In genomic region chrX:137033774-137034507, GRCh38 we compare ENCODE assay signal across 10 cellular contexts. TPM values are rescaled to one million over a fixed set of nuclear protein-coding genes. Genes with fewer than 3 reads are reported as not detected.
A peak's percentile ranks its signal among the peaks of the same experiment; 100 is the strongest.
DNase-seq lines count a peak whose midpoint lies in the region; ATAC-seq and TF ChIP-seq lines count a peak whose summit lies in the region.
"Had no signal": no experiment of that assay in that cellular context is flagged by ENCODE, and none has a peak within 500 bp of the region (broad histone marks: within the 10 kb centered on the region; RNA-seq: fewer than 3 reads in every experiment).

A gene with protein sequence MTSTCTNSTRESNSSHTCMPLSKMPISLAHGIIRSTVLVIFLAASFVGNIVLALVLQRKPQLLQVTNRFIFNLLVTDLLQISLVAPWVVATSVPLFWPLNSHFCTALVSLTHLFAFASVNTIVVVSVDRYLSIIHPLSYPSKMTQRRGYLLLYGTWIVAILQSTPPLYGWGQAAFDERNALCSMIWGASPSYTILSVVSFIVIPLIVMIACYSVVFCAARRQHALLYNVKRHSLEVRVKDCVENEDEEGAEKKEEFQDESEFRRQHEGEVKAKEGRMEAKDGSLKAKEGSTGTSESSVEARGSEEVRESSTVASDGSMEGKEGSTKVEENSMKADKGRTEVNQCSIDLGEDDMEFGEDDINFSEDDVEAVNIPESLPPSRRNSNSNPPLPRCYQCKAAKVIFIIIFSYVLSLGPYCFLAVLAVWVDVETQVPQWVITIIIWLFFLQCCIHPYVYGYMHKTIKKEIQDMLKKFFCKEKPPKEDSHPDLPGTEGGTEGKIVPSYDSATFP (minus strand): TSS chrX:137033995. CDS start chrX:137031674, 2,321 bp downstream.

- H3K27me3 Mint-ChIP-seq in CD4-positive, alpha-beta memory T cell = peaks cover 22 to 34% of the 10 kb centered on the region in 2 donors
- H3K27me3 Mint-ChIP-seq in activated CD8-positive, alpha-beta T cell treated with anti-CD3 and anti-CD28 coated beads for 36 hours = peaks cover 41% of the 10 kb centered on the region
- peaks cover 60% of the 10 kb centered on the region for H3K27me3 Mint-ChIP-seq in activated CD4-positive, alpha-beta memory T cell treated with anti-CD3 and anti-CD28 coated beads, Interleukin-2, amount 10 ng/mL, durations not matched to agents 7 days and 5 days

- no peaks in the 10 kb centered on the region for H3K36me3 ChIP-seq in A673 (ENCODE audit: insufficient read depth, low read length, poor library complexity, severe bottlenecking)
- H3K36me3 ChIP-seq in CD4-positive, alpha-beta memory T cell (ENCODE audit: insufficient read depth, low read length) = no peaks in the 10 kb centered on the region

- H3K9me3 Mint-ChIP-seq in CD4-positive, alpha-beta memory T cell = no peaks in the 10 kb centered on the region
- no peaks in the 10 kb centered on the region for H3K9me3 Mint-ChIP-seq in activated CD8-positive, alpha-beta T cell treated with anti-CD3 and anti-CD28 coated beads for 36 hours
- no peaks in the 10 kb centered on the region for H3K9me3 Mint-ChIP-seq in activated CD4-positive, alpha-beta memory T cell treated with anti-CD3 and anti-CD28 coated beads, Interleukin-2, amount 10 ng/mL, durations not matched to agents 7 days and 5 days

- peaks cover 4 to 10% (median 8%) of the 10 kb centered on the region in 4 donors for H3K4me1 Mint-ChIP-seq in CD4-positive, alpha-beta memory T cell
- H3K4me1 Mint-ChIP-seq in activated CD8-positive, alpha-beta T cell treated with anti-CD3 and anti-CD28 coated beads for 36 hours (ENCODE audit: low read depth) = peaks cover 9% of the 10 kb centered on the region
- peaks cover 12% of the 10 kb centered on the region for H3K4me1 Mint-ChIP-seq in activated CD4-positive, alpha-beta memory T cell treated with anti-CD3 and anti-CD28 coated beads, Interleukin-2, amount 10 ng/mL, durations not matched to agents 7 days and 5 days

- H3K27me3 ChIP-seq in A673 (replicated peaks; ENCODE audit: insufficient read depth, low read depth, low read length, poor library complexity) = peaks cover 83% of the 10 kb centered on the region
- H3K27me3 ChIP-seq in CD4-positive, alpha-beta memory T cell (ENCODE audit: insufficient read depth, low read length) = no peaks in the 10 kb centered on the region

- peak within 1 kb of the TSS; percentile 9 to 72 (median 48) for H3K4me3 Mint-ChIP-seq in CD4-positive, alpha-beta memory T cell
- no peak within 1 kb of the TSS for H3K4me3 Mint-ChIP-seq in activated CD8-positive, alpha-beta T cell treated with anti-CD3 and anti-CD28 coated beads for 36 hours
- H3K4me3 Mint-ChIP-seq in activated CD4-positive, alpha-beta memory T cell treated with anti-CD3 and anti-CD28 coated beads, Interleukin-2, amount 10 ng/mL, durations not matched to agents 7 days and 5 days = no peak within 1 kb of the TSS
- H3K4me3 Mint-ChIP-seq: mesothelial cell of epicardium had no signal

- intact Hi-C loops in A673 (cut with micrococcal nuclease; ENCODE audit: unreplicated experiment) = no loop called here
- intact Hi-C loops in CD4-positive, alpha-beta memory T cell (cut with micrococcal nuclease) = no loop called here
- intact Hi-C loops in activated CD8-positive, alpha-beta T cell treated with anti-CD3 and anti-CD28 coated beads for 36 hours (cut with micrococcal nuclease) = no loop called here

- CTCF ChIA-PET in A673 (lab: Charles Lee) = no interaction called here
- CTCF ChIA-PET in CD4-positive, alpha-beta memory T cell (lab: Charles Lee; ENCODE audit: partially characterized antibody) = interaction anchor here (0.6 kb wide), 1 partner anchor 556 kb away, joined by 3 read pairs; no protein-coding TSS in a partner anchor
- CTCF ChIA-PET in activated CD8-positive, alpha-beta T cell treated with anti-CD3 and anti-CD28 coated beads for 36 hours (lab: Charles Lee) = interaction anchor here (1.2 to 1.4 kb wide), 2 partner anchors 18 to 21 kb away, joined by 3 to 5 read pairs; no protein-coding TSS in a partner anchor
- CTCF ChIA-PET in activated CD4-positive, alpha-beta memory T cell treated with anti-CD3 and anti-CD28 coated beads, Interleukin-2, amount 10 ng/mL, durations not matched to agents 7 days and 5 days (lab: Charles Lee) = no interaction called here

- H3K27ac ChIP-seq in A673 (ENCODE audit: low read depth, low read length, poor library complexity, severe bottlenecking) = no peak within 1 kb of the TSS
- H3K27ac ChIP-seq in CD4-positive, alpha-beta memory T cell (ENCODE audit: low read depth, low read length) = no peak within 1 kb of the TSS
- H3K27ac ChIP-seq: skin epidermis had no signal

- ATAC-seq in activated CD8-positive, alpha-beta T cell treated with anti-CD3 and anti-CD28 coated beads for 36 hours = peak; percentile 37
- ATAC-seq in HG03175 (IDR thresholded peaks at IDR 0.05; ENCODE audit: unreplicated experiment) = no peak

- no TSS peak for BruUV-seq in A673 (replicated peaks; lab: Mats Ljungman, UMichigan)

- POLR2A ChIA-PET in A673 (lab: Charles Lee; ENCODE audit: low non-redundant PET) = interaction anchor here (0.8 kb wide), 1 partner anchor 1896 kb away, joined by 3 read pairs; no protein-coding TSS in a partner anchor
- POLR2A ChIA-PET in CD4-positive, alpha-beta memory T cell (lab: Charles Lee; ENCODE audit: partially characterized antibody) = no interaction called here
- POLR2A ChIA-PET in activated CD8-positive, alpha-beta T cell treated with anti-CD3 and anti-CD28 coated beads for 36 hours (lab: Charles Lee) = no interaction called here
- POLR2A ChIA-PET in activated CD4-positive, alpha-beta memory T cell treated with anti-CD3 and anti-CD28 coated beads, Interleukin-2, amount 10 ng/mL, durations not matched to agents 7 days and 5 days (lab: Charles Lee) = no interaction called here

- no peak within 1 kb of the TSS for H3K27ac Mint-ChIP-seq in CD4-positive, alpha-beta memory T cell
- H3K27ac Mint-ChIP-seq in activated CD8-positive, alpha-beta T cell treated with anti-CD3 and anti-CD28 coated beads for 36 hours = no peak within 1 kb of the TSS
- H3K27ac Mint-ChIP-seq in activated CD4-positive, alpha-beta memory T cell treated with anti-CD3 and anti-CD28 coated beads, Interleukin-2, amount 10 ng/mL, durations not matched to agents 7 days and 5 days = no peak within 1 kb of the TSS
- H3K27ac Mint-ChIP-seq: mesothelial cell of epicardium had no signal

- TF ChIP-seq CTCF in A673 (conservative IDR thresholded peaks at IDR 0.05; ENCODE audit: low read depth, low read length) = no peak
- no peak for TF ChIP-seq CTCF in activated CD8-positive, alpha-beta T cell treated with anti-CD3 and anti-CD28 coated beads for 36 hours (IDR thresholded peaks at IDR 0.05)

- peaks cover 5% of the 10 kb centered on the region for H3K4me1 ChIP-seq in A673 (ENCODE audit: insufficient read depth, low read length, poor library complexity, severe bottlenecking)
- peaks cover 22% of the 10 kb centered on the region for H3K4me1 ChIP-seq in CD4-positive, alpha-beta memory T cell (ENCODE audit: insufficient read depth, low read length)

- H3K9me3 ChIP-seq in A673 (ENCODE audit: low read depth, low read length, poor library complexity, severe bottlenecking) = no peaks in the 10 kb centered on the region
- H3K9me3 ChIP-seq in CD4-positive, alpha-beta memory T cell (ENCODE audit: control insufficient read depth in 1 of 2, low read length in 2 of 2) = no peaks in the 10 kb centered on the region

- H3K36me3 Mint-ChIP-seq in CD4-positive, alpha-beta memory T cell = no peaks in the 10 kb centered on the region
- no peaks in the 10 kb centered on the region for H3K36me3 Mint-ChIP-seq in activated CD8-positive, alpha-beta T cell treated with anti-CD3 and anti-CD28 coated beads for 36 hours (ENCODE audit: low read depth)
- no peaks in the 10 kb centered on the region for H3K36me3 Mint-ChIP-seq in activated CD4-positive, alpha-beta memory T cell treated with anti-CD3 and anti-CD28 coated beads, Interleukin-2, amount 10 ng/mL, durations not matched to agents 7 days and 5 days (ENCODE audit: low read depth)
- H3K36me3 Mint-ChIP-seq: mesothelial cell of epicardium had no signal

- DNase-seq in A673 (ENCODE audit: low spot score) = no peak
- no peak for DNase-seq in CD4-positive, alpha-beta memory T cell
- DNase-seq in activated CD8-positive, alpha-beta T cell treated with anti-CD3 and anti-CD28 coated beads for 36 hours = no peak
- DNase-seq in left kidney (ENCODE audit: low read depth, low spot score) = peak; percentile 41
- no peak for DNase-seq in T-helper 9 cell
- no peak for DNase-seq in activated CD4-positive, alpha-beta memory T cell treated with anti-CD3 and anti-CD28 coated beads, Interleukin-2, amount 10 ng/mL, durations not matched to agents 7 days and 5 days
- DNase-seq: NCI-H446 had no signal

- peak within 1 kb of the TSS; percentile 35 for H3K4me3 ChIP-seq in A673 (ENCODE audit: low read depth, low read length, poor library complexity, severe bottlenecking)
- no peak within 1 kb of the TSS for H3K4me3 ChIP-seq in CD4-positive, alpha-beta memory T cell (ENCODE audit: low read length in 2 of 2)

RNA-seq across cellular contexts. Expression of the gene that starts here (rescaled TPM):
- not detected in 2 replicates for total RNA-seq in A673 (2021)
- not detected for total RNA-seq in CD4-positive, alpha-beta memory T cell
- polyA plus RNA-seq in CD4-positive, alpha-beta memory T cell = not detected
- not detected for total RNA-seq in activated CD8-positive, alpha-beta T cell treated with anti-CD3 and anti-CD28 coated beads for 36 hours
- not detected for total RNA-seq in activated CD4-positive, alpha-beta memory T cell treated with anti-CD3 and anti-CD28 coated beads, Interleukin-2, amount 10 ng/mL, durations not matched to agents 7 days and 5 days
- total RNA-seq: mesothelial cell of epicardium had no signal

Comparison
In these comparisons a context has a peak if more than half of its experiments do, and no peak if none do; other contexts are left out.
1. Peak in ATAC-seq in activated CD8-positive, alpha-beta T cell treated with anti-CD3 and anti-CD28 coated beads for 36 hours; RNA of the gene not detected or under 1 TPM.
2. H3K4me3 Mint-ChIP-seq: peak in CD4-positive, alpha-beta memory T cell (8 of 8); none in activated CD8-positive, alpha-beta T cell treated with anti-CD3 and anti-CD28 coated beads for 36 hours (single experiment) and activated CD4-positive, alpha-beta memory T cell treated with anti-CD3 and anti-CD28 coated beads, Interleukin-2, amount 10 ng/mL, durations not matched to agents 7 days and 5 days (single experiment).
3. CTCF ChIA-PET loops: an anchor here in CD4-positive, alpha-beta memory T cell (0.6 kb wide) and activated CD8-positive, alpha-beta T cell treated with anti-CD3 and anti-CD28 coated beads for 36 hours (1.2 to 1.4 kb wide); none called in A673 and activated CD4-positive, alpha-beta memory T cell treated with anti-CD3 and anti-CD28 coated beads, Interleukin-2, amount 10 ng/mL, durations not matched to agents 7 days and 5 days.